14 cellular contexts compared by ENCODE assay signal in genomic region chr11:32137263-32137662, GRCh38. TPM values are rescaled to one million over a fixed set of nuclear protein-coding genes. Genes with fewer than 3 reads are reported as not detected.
A peak's percentile ranks its signal among the peaks of the same experiment; 100 is the strongest.
DNase-seq lines count a peak whose midpoint lies in the region; ATAC-seq, FAIRE-seq and TF ChIP-seq lines count a peak whose summit lies in the region.
"Had no signal": no experiment of that assay in that cellular context is flagged by ENCODE, and none has a peak within 500 bp of the region (broad histone marks: within the 10 kb centered on the region; RNA-seq: fewer than 3 reads in every experiment).

No MANE protein-coding gene starts in this region.

- in situ Hi-C loops in GM23248 (cut with MboI): no loop called here

- no peak for FAIRE-seq in GM12891 (lab: Jason Lieb, UNC)

- no peaks in the 10 kb centered on the region for H3K9me3 ChIP-seq in GM23248 (ENCODE audit: low read depth)
- no peaks in the 10 kb centered on the region for H3K9me3 ChIP-seq in SJSA1 (replicated peaks)
- peaks cover 22% of the 10 kb centered on the region for H3K9me3 ChIP-seq in endodermal cell (ENCODE audit: control insufficient read depth, low read length)

- no peak overlapping the region for H3K27ac Mint-ChIP-seq in endodermal cell
- H3K27ac Mint-ChIP-seq: activated B cell treated with CpG ODN at 0.5 μM for 24 hours had no signal

- no peaks in the 10 kb centered on the region for H3K36me3 ChIP-seq in GM23248 (ENCODE audit: low read depth)
- no peaks in the 10 kb centered on the region for H3K36me3 ChIP-seq in SJSA1
- no peaks in the 10 kb centered on the region for H3K36me3 ChIP-seq in endodermal cell (ENCODE audit: control insufficient read depth, insufficient read depth, low read length)

- TF ChIP-seq CTCF in fibroblast of mammary gland (conservative IDR thresholded peaks at IDR 0.05; ENCODE audit: control insufficient read depth, insufficient read depth, low read depth, low read length) (no peak), endodermal cell (conservative IDR thresholded peaks at IDR 0.05) (no peak)

- H3K9ac ChIP-seq in GM23248 (peak overlapping the region; percentile 42; the same call in 1 of the 2 replicates), endodermal cell (ENCODE audit: extremely low read depth, low read length, poor library complexity, severe bottlenecking) (no peak overlapping the region)

- TF ChIP-seq POLR2A in GM12891 (IDR thresholded peaks at IDR 0.05; ENCODE audit: low read depth, low read length): no peak

- no peaks in the 10 kb centered on the region for H3K36me3 Mint-ChIP-seq in endodermal cell (ENCODE audit: low read depth)

- H3K4me1 Mint-ChIP-seq in endodermal cell: peaks cover 13% of the 10 kb centered on the region
- H3K4me1 Mint-ChIP-seq: activated B cell treated with CpG ODN at 0.5 μM for 24 hours, neural crest cell had no signal

- H3K4me1 ChIP-seq in GM23248 (ENCODE audit: insufficient read depth) (peaks cover 19% of the 10 kb centered on the region), SJSA1 (replicated peaks) (peaks cover 16% of the 10 kb centered on the region), endodermal cell (ENCODE audit: control insufficient read depth, insufficient read depth, low read length) (peaks cover 3% of the 10 kb centered on the region)

- peak overlapping the region; percentile 32 for H3K4me2 ChIP-seq in GM23248 (ENCODE audit: unreplicated experiment)

- H3K27ac ChIP-seq in GM23248: peak overlapping the region; percentile 90
- H3K27ac ChIP-seq in SJSA1: peak overlapping the region; percentile 59
- no peak overlapping the region for H3K27ac ChIP-seq in endodermal cell (ENCODE audit: low read depth, low read length)

- DNase-seq in GM23248: peak; percentile 96
- peak in 1 of 2 experiments; percentile 67 for DNase-seq in SJSA1 (ENCODE audit: low read depth in 1 of 2, low spot score in 2 of 2)
- peak; percentile 97 for DNase-seq in fibroblast of mammary gland (ENCODE audit: low read depth)
- peak; percentile 92 for DNase-seq in skeletal muscle cell (ENCODE audit: low read depth)
- DNase-seq in COLO668 (lab: John Stamatoyannopoulos, UW; ENCODE audit: unreplicated experiment): no peak
- no peak for DNase-seq in GM12891 (ENCODE audit: insufficient read length, low spot score)
- DNase-seq in endodermal cell: no peak
- DNase-seq: activated B cell treated with CpG ODN at 0.5 μM for 24 hours; GOT3; NCI-H1694; stimulated activated CD4-positive, alpha-beta T cell treated with anti-CD3 and anti-CD28 coated beads, Interleukin-2, amount 100 ng/mL, for 24 hours; stimulated activated naive CD8-positive, alpha-beta T cell treated with anti-CD3 and anti-CD28 coated beads, Interleukin-15, Interleukin-2, amounts not matched to agents 100 U/mL and 50 U/mL, for 24 hours had no signal

- H3K27me3 ChIP-seq in GM23248 (replicated peaks; ENCODE audit: insufficient read depth): no peaks in the 10 kb centered on the region
- no peaks in the 10 kb centered on the region for H3K27me3 ChIP-seq in SJSA1 (replicated peaks)
- peaks cover 48% of the 10 kb centered on the region for H3K27me3 ChIP-seq in endodermal cell (ENCODE audit: control insufficient read depth, insufficient read depth, low read length, poor library complexity, severe bottlenecking)

- no peaks in the 10 kb centered on the region for H4K20me1 ChIP-seq in GM23248 (ENCODE audit: insufficient read depth)

- H3K9me2 ChIP-seq in GM23248 (ENCODE audit: insufficient read depth): peaks cover 5% of the 10 kb centered on the region; the same call in 1 of the 2 replicates

- peak overlapping the region; percentile 61 for H2AFZ ChIP-seq in GM23248

- no peak overlapping the region for H3K4me3 Mint-ChIP-seq in endodermal cell
- H3K4me3 Mint-ChIP-seq: activated B cell treated with CpG ODN at 0.5 μM for 24 hours, neural crest cell had no signal

- H3K79me2 ChIP-seq in GM23248 (ENCODE audit: insufficient read depth): no peaks in the 10 kb centered on the region

- no peak for ATAC-seq in HG02938 (IDR thresholded peaks at IDR 0.05; ENCODE audit: unreplicated experiment)
- ATAC-seq: stimulated activated naive CD8-positive, alpha-beta T cell treated with anti-CD3 and anti-CD28 coated beads, Interleukin-15, Interleukin-2, amounts not matched to agents 100 U/mL and 50 U/mL, for 24 hours had no signal

- no peak overlapping the region for H3K4me3 ChIP-seq in GM23248
- no peak overlapping the region for H3K4me3 ChIP-seq in SJSA1
- no peak overlapping the region for H3K4me3 ChIP-seq in fibroblast of mammary gland (ENCODE audit: control insufficient read depth, low read depth, low read length)
- H3K4me3 ChIP-seq in skeletal muscle cell (ENCODE audit: low read depth, low read length): no peak overlapping the region
- no peak overlapping the region for H3K4me3 ChIP-seq in endodermal cell (ENCODE audit: low read length)

- WGBS in GM23248 (ENCODE audit: low coverage in 1 of 2, low lambda C conversion rate in 2 of 2, missing lambda C conversion rate in 2 of 2), 2 experiments: 0% methylated on average over 2 of the region's 2 CpGs
- WGBS in endodermal cell (ENCODE audit: insufficient coverage in 1 of 2, insufficient read length in 1 of 2), 2 experiments: 80 to 91% methylated on average over 2 of the region's 2 CpGs

- H3K27me3 Mint-ChIP-seq in endodermal cell (ENCODE audit: insufficient read depth): peaks cover 38% of the 10 kb centered on the region

- peaks cover 20% of the 10 kb centered on the region for H3F3A ChIP-seq in GM23248 (ENCODE audit: insufficient read depth)

- H3K9me3 Mint-ChIP-seq in endodermal cell: no peaks in the 10 kb centered on the region
- H3K9me3 Mint-ChIP-seq: activated B cell treated with CpG ODN at 0.5 μM for 24 hours had no signal

TF ChIP-seq in GM12891, 5 proteins besides CTCF, POLR2A, EP300 and RAD21:
- TF ChIP-seq POU2F2 (IDR thresholded peaks at IDR 0.05; ENCODE audit: low read depth, low read length) (no peak), POLR2AphosphoS5 (IDR thresholded peaks at IDR 0.05; ENCODE audit: low read depth, low read length) (no peak), SPI1 (IDR thresholded peaks at IDR 0.05; ENCODE audit: low read depth, low read length) (no peak), TAF1 (IDR thresholded peaks at IDR 0.05; ENCODE audit: low read depth, low read length) (no peak), PAX5 (IDR thresholded peaks at IDR 0.05; ENCODE audit: insufficient read depth, low read length, severe bottlenecking) (no peak)

RNA-seq across cellular contexts. Expression of gene RCN1, which starts 46.4 kb away (rescaled TPM):
- 483 and 534 TPM in 2 replicates for total RNA-seq in GM23248 (2014; rRNA removed; shearing (Covaris generic))
- polyA plus RNA-seq in GM23248 (2016; fragmentation: Nextera tagmentation; extraction: Ambion mirVana): 557 and 558 TPM in 2 replicates
- total RNA-seq in SJSA1 (2014; rRNA removed; shearing (Covaris generic)): 110 and 132 TPM in 2 replicates
- polyA plus RNA-seq in GM12891 (2012; ENCODE audit: low read depth, missing spikeins): 43.0 TPM
- total RNA-seq in endodermal cell: 100 to 1,000 TPM in 1 of 2 donors, 10 to 100 TPM in 1; 99.5 to 136 TPM
- 204 TPM for polyA plus RNA-seq in endodermal cell (2013, experiment 1 of 2)
- 183 TPM for polyA plus RNA-seq in endodermal cell (2013, experiment 2 of 2)

Comparison
In these comparisons a context has a peak if more than half of its experiments do, and no peak if none do; other contexts are left out.
1. DNase-seq: peak in GM23248 (single experiment), fibroblast of mammary gland (single experiment) and skeletal muscle cell (single experiment); none in COLO668 (single experiment), GM12891 (single experiment) and endodermal cell (single experiment).